Comparison of ENCODE assay signal across 11 cellular contexts in the genomic region with DNA sequence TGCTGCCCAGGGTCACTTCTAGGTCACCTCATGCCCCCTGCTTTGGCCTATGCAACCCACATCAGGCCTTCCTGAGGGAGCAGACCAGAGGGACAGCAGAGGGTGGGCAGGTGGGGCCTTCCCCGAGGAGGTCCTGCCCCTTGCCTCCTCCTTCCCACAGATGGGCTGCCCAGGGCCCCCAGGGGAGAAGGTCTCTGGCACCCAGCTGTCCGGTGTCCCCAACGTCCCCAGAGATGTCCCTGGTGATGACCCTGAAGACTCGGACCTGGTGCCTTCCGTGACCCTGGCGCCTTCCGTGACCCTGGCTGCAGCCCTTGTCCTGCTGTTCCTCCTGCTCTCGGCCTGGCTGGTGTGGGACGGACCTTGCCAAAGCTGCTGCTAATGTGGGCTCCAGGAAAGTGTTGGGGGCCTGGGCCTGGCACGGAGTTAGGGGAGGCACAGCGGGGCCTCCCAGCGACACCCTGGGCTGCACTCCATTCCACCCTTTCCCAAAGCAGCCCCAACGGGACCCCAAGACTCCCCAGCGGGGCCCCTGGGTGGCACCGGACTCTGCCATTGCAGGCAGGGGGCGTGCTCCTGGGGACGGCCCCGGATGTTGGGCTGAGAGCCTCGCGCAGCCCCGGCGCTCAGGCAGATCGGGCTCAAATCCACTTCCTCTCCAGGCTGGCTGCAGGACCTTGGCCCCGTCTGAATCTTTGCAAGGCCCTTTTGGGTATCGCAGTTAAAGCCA. TPM values are rescaled to one million over a fixed set of nuclear protein-coding genes. Genes with fewer than 3 reads are reported as not detected.
DNase-seq lines count a peak whose midpoint lies in the region; ATAC-seq and TF ChIP-seq lines count a peak whose summit lies in the region.
"Had no signal": no experiment of that assay in that cellular context is flagged by ENCODE, and none has a peak within 500 bp of the region (broad histone marks: within the 10 kb centered on the region; RNA-seq: fewer than 3 reads in every experiment).

No MANE protein-coding gene starts in this region.

- H3K27me3 ChIP-seq in colonic mucosa (no peaks in the 10 kb centered on the region), upper lobe of right lung (no peaks in the 10 kb centered on the region), esophagus muscularis mucosa (peaks cover 0 to 56% (median 0%) of the 10 kb centered on the region in 4 donors)

- no peak for TF ChIP-seq CTCF in colonic mucosa (IDR thresholded peaks at IDR 0.05)
- TF ChIP-seq CTCF in upper lobe of right lung (IDR thresholded peaks at IDR 0.05), result no peak
- no peak for TF ChIP-seq CTCF in esophagus muscularis mucosa (IDR thresholded peaks at IDR 0.05)

- CTCF ChIA-PET in activated naive CD4-positive, alpha-beta T cell treated with anti-CD3 and anti-CD28 coated beads, Interleukin-2, amount 10 ng/mL, durations not matched to agents 7 days and 5 days (lab: Charles Lee), result interaction anchor here (0.7 to 3.6 kb wide), 14 partner anchors 9 to 463 kb away, joined by 3 to 39 read pairs (median 3); a partner anchor contains a TSS

- H3K27ac ChIP-seq in colonic mucosa (no peak overlapping the region), upper lobe of right lung (no peak overlapping the region), esophagus muscularis mucosa (replicated peaks in 1 of 4) (no peak overlapping the region)
- H3K27ac ChIP-seq: epithelial cell of prostate had no signal

- WGBS in esophagus muscularis mucosa, result 54% methylated on average over 9 of the region's 25 CpGs

- no peak overlapping the region for H3K27ac Mint-ChIP-seq in activated naive CD4-positive, alpha-beta T cell treated with anti-CD3 and anti-CD28 coated beads, Interleukin-2, amount 10 ng/mL, durations not matched to agents 7 days and 5 days

- no peak for TF ChIP-seq POLR2A in esophagus muscularis mucosa (IDR thresholded peaks at IDR 0.05; ENCODE audit: low read depth)

- no peak overlapping the region for H3K9ac ChIP-seq in colonic mucosa (ENCODE audit: low read depth in 2 of 2, low read length in 2 of 2)

- peaks cover 10% of the 10 kb centered on the region for H3K4me1 Mint-ChIP-seq in activated naive CD4-positive, alpha-beta T cell treated with anti-CD3 and anti-CD28 coated beads, Interleukin-2, amount 10 ng/mL, durations not matched to agents 7 days and 5 days

- H3K9me3 Mint-ChIP-seq in activated naive CD4-positive, alpha-beta T cell treated with anti-CD3 and anti-CD28 coated beads, Interleukin-2, amount 10 ng/mL, durations not matched to agents 7 days and 5 days, result no peaks in the 10 kb centered on the region

- intact Hi-C loops in colonic mucosa (cut with DNase I), result loop anchor here (2.0 to 5.0 kb wide), 2 partner anchors 79 to 303 kb away; no protein-coding TSS in a partner anchor
- intact Hi-C loops in upper lobe of right lung (cut with DNase I), result loop anchor here (10.0 kb wide), 1 partner anchor 301 kb away; no protein-coding TSS in a partner anchor
- intact Hi-C loops in esophagus muscularis mucosa (cut with DNase I), result loop anchor here (2.0 kb wide), 2 partner anchors 79 to 299 kb away; no protein-coding TSS in a partner anchor

- ATAC-seq in upper lobe of right lung, result peak; percentile 2

- H3K36me3 ChIP-seq in colonic mucosa, result no peaks in the 10 kb centered on the region
- no peaks in the 10 kb centered on the region for H3K36me3 ChIP-seq in upper lobe of right lung
- H3K36me3 ChIP-seq in esophagus muscularis mucosa, result no peaks in the 10 kb centered on the region

- DNase-seq in activated naive CD4-positive, alpha-beta T cell treated with anti-CD3 and anti-CD28 coated beads, Interleukin-2, amount 10 ng/mL, durations not matched to agents 7 days and 5 days, result peak; percentile 38
- no peak for DNase-seq in activated naive CD4-positive, alpha-beta T cell treated with anti-CD3 and anti-CD28 coated beads, Interleukin-2, amount 50 U/mL, for 16 hours
- DNase-seq in NOMO-1 (lab: John Stamatoyannopoulos, UW; ENCODE audit: unreplicated experiment in 2 of 2) (peak; percentile 51 to 55), colonic mucosa (no peak), upper lobe of right lung (peak; percentile 64), esophagus muscularis mucosa (ENCODE audit: extremely low spot score) (no peak), HCEC 1CT (no peak)
- DNase-seq in activated CD4-positive, alpha-beta T cell treated with anti-CD3 and anti-CD28 coated beads, Interleukin-2, amount 50 U/mL, for 4 hours, result no peak

- H3K4me3 ChIP-seq in colonic mucosa (peak overlapping the region; percentile 7), upper lobe of right lung (no peak overlapping the region), esophagus muscularis mucosa (no peak overlapping the region)

- no peak for TF ChIP-seq EP300 in esophagus muscularis mucosa (IDR thresholded peaks at IDR 0.05)

- peaks cover 42% of the 10 kb centered on the region for H3K27me3 Mint-ChIP-seq in activated naive CD4-positive, alpha-beta T cell treated with anti-CD3 and anti-CD28 coated beads, Interleukin-2, amount 10 ng/mL, durations not matched to agents 7 days and 5 days

- H3K4me1 ChIP-seq in colonic mucosa (no peaks in the 10 kb centered on the region), upper lobe of right lung (peaks cover 4% of the 10 kb centered on the region), esophagus muscularis mucosa (peaks cover 0 to 11% (median 7%) of the 10 kb centered on the region in 4 donors)

- H3K36me3 Mint-ChIP-seq in activated naive CD4-positive, alpha-beta T cell treated with anti-CD3 and anti-CD28 coated beads, Interleukin-2, amount 10 ng/mL, durations not matched to agents 7 days and 5 days, result no peaks in the 10 kb centered on the region
- H3K36me3 Mint-ChIP-seq: CD4-positive, alpha-beta memory T cell had no signal

- H3K4me3 Mint-ChIP-seq in activated naive CD4-positive, alpha-beta T cell treated with anti-CD3 and anti-CD28 coated beads, Interleukin-2, amount 10 ng/mL, durations not matched to agents 7 days and 5 days, result no peak overlapping the region
- H3K4me3 Mint-ChIP-seq: CD4-positive, alpha-beta memory T cell had no signal

- no peaks in the 10 kb centered on the region for H3K9me3 ChIP-seq in colonic mucosa
- no peaks in the 10 kb centered on the region for H3K9me3 ChIP-seq in upper lobe of right lung
- no peaks in the 10 kb centered on the region for H3K9me3 ChIP-seq in esophagus muscularis mucosa

RNA-seq across cellular contexts. Expression of a gene that starts 6.8 kb away (rescaled TPM):
- total RNA-seq in colonic mucosa (1 to 10 TPM; 2.4 to 2.8 TPM), upper lobe of right lung (11.4 TPM), esophagus muscularis mucosa (1 to 10 TPM; 2.9 to 8.6 (median 5.9) TPM)

RNA-seq across cellular contexts. Expression of a gene that starts 25.9 kb away (rescaled TPM):
- total RNA-seq in colonic mucosa (10 to 100 TPM; 56.8 to 60.7 TPM), upper lobe of right lung (39.8 TPM), esophagus muscularis mucosa (10 to 100 TPM; 12.5 to 27.8 (median 19.6) TPM)

RNA-seq across cellular contexts. Expression of a gene that starts 39.1 kb away (rescaled TPM):
- total RNA-seq in colonic mucosa, result not detected
- total RNA-seq in upper lobe of right lung, result not detected
- total RNA-seq in esophagus muscularis mucosa, result not detected
- total RNA-seq: CD4-positive, alpha-beta memory T cell; mucosa of gallbladder had no signal

RNA-seq across cellular contexts. Expression of a gene that starts 48.8 kb away (rescaled TPM):
- total RNA-seq in colonic mucosa (under 1 TPM; 0.24 to 0.74 TPM), upper lobe of right lung (17.4 TPM), esophagus muscularis mucosa (1 to 10 TPM; 2.8 to 6.6 (median 3.2) TPM)

Comparison
In these comparisons a context has a peak if more than half of its experiments do, and no peak if none do; other contexts are left out.
1. DNase-seq: peak in activated naive CD4-positive, alpha-beta T cell treated with anti-CD3 and anti-CD28 coated beads, Interleukin-2, amount 10 ng/mL, durations not matched to agents 7 days and 5 days (single experiment), NOMO-1 (2 of 2) and upper lobe of right lung (single experiment); none in activated naive CD4-positive, alpha-beta T cell treated with anti-CD3 and anti-CD28 coated beads, Interleukin-2, amount 50 U/mL, for 16 hours (single experiment), colonic mucosa (single experiment), esophagus muscularis mucosa (single experiment), HCEC 1CT (single experiment) and activated CD4-positive, alpha-beta T cell treated with anti-CD3 and anti-CD28 coated beads, Interleukin-2, amount 50 U/mL, for 4 hours (0 of 2).